8 cellular contexts compared by ENCODE assay signal in the genomic region with DNA sequence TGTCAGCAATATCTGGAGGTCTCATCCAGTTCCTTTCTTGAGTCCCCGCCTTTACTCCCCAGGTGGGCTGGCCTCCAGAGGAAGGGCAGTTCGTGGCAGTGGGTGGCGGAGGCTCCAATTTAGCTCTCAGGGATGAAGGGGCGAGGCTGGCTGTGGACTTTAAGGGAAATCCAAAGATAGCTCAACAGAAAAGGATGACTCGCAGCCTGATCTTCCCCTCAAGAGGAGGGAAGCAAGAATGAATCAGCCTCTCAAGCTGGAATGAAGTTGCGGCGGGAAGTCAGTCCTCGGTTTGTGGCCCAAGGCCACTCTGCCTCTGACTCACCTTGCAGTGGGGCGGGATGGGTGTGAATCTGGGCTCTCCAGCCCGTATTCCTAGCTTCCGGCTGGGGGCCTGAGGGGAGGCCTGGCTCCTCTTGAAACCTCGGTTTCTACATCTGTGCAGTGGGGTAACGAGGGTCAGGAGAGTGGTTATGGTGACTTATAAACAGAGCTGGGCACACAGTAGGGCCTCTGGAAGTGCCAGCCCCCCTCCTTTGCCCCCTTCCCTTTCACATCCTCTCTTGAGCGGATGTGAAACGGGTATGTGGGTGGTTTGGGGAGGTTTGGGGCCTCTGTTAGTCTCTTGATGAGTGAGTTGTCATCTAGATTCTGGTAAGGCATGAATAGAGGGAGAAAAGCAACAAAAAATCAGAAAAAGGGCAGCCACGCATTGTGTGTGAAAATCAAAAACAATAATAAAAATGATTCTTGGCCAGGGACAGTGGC. TPM values are rescaled to one million over a fixed set of nuclear protein-coding genes. Genes with fewer than 3 reads are reported as not detected.
DNase-seq lines count a peak whose midpoint lies in the region; ATAC-seq and TF ChIP-seq lines count a peak whose summit lies in the region.

No MANE protein-coding gene starts in this region.

- H3K27me3 ChIP-seq in H7 (ENCODE audit: control insufficient read depth, insufficient read depth, low read length) (no peaks in the 10 kb centered on the region), BE2C (no peaks in the 10 kb centered on the region)

- CTCF ChIA-PET in RWPE1 (lab: Yijun Ruan, JAX), result interaction anchor here (0.6 to 1.0 kb wide), 4 partner anchors 11 to 44 kb away, joined by 3 to 6 read pairs (median 5); no protein-coding TSS in a partner anchor

- no peaks in the 10 kb centered on the region for H3K4me1 ChIP-seq in BE2C

- no peaks in the 10 kb centered on the region for H3K36me3 ChIP-seq in H7 (replicated peaks; ENCODE audit: control insufficient read depth, insufficient read depth, low read length)
- no peaks in the 10 kb centered on the region for H3K36me3 ChIP-seq in BE2C

- H3K4me3 ChIP-seq in H7 (ENCODE audit: insufficient read depth, low read depth, low read length) (no peak overlapping the region), BE2C (ENCODE audit: low read depth, low read length) (no peak overlapping the region)

- peak; percentile 89 for DNase-seq in RWPE1 (ENCODE audit: low spot score)
- DNase-seq in activated naive CD4-positive, alpha-beta T cell treated with Interleukin-2 at 50 U/mL for 16 hours, result peak; percentile 89
- DNase-seq in iPS-NIHi7 (ENCODE audit: extremely low spot score), result peak; percentile 45
- DNase-seq in stimulated activated CD4-positive, alpha-beta T cell treated with anti-CD3 and anti-CD28 coated beads, TNF-alpha, amount 100 ng/mL, for 1 hour (ENCODE audit: low read depth in 3 of 3, low spot score in 1 of 3), result peak; percentile 21 to 52 (median 28)
- no peak for DNase-seq in H7
- no peak for DNase-seq in BE2C

- ATAC-seq in GM18867 (IDR thresholded peaks at IDR 0.05; ENCODE audit: unreplicated experiment) (peak; percentile 70), HG02981 (IDR thresholded peaks at IDR 0.05; ENCODE audit: unreplicated experiment) (peak; percentile 62)

- H3K27ac ChIP-seq in RWPE1, result peak overlapping the region; percentile 95

- POLR2A ChIA-PET in RWPE1 (lab: Yijun Ruan, JAX; ENCODE audit: low non-redundant PET), result interaction anchor here (0.6 to 1.2 kb wide), 3 partner anchors 11 to 50 kb away, joined by 3 to 6 read pairs (median 4); a partner anchor contains a TSS

- TF ChIP-seq CTCF in RWPE1 (conservative IDR thresholded peaks at IDR 0.05; ENCODE audit: low read depth) (no peak), BE2C (IDR thresholded peaks at IDR 0.05; ENCODE audit: low read depth, low read length) (no peak)

- no peaks in the 10 kb centered on the region for H3K9me3 ChIP-seq in BE2C

RNA-seq across cellular contexts. Expression of a gene that starts 10.5 kb away (rescaled TPM):
- total RNA-seq in H7 (2014; rRNA removed; shearing (Covaris generic)), result 23.4 and 33.6 TPM in 2 replicates
- 22.4 TPM for polyA plus RNA-seq in BE2C (2012; ENCODE audit: insufficient read depth, insufficient read length, low read depth)

RNA-seq across cellular contexts. Expression of a gene that starts 15.5 kb away (rescaled TPM):
- total RNA-seq in H7 (2014; rRNA removed; shearing (Covaris generic)), result 0.62 and 1.1 TPM in 2 replicates
- 0.66 TPM for polyA plus RNA-seq in BE2C (2012; ENCODE audit: insufficient read depth, insufficient read length, low read depth)

RNA-seq across cellular contexts. Expression of a gene that starts 37.0 kb away (rescaled TPM):
- 0.21 and 1.8 TPM in 2 replicates for total RNA-seq in H7 (2014; rRNA removed; shearing (Covaris generic))
- polyA plus RNA-seq in BE2C (2012; ENCODE audit: insufficient read depth, insufficient read length, low read depth), result 0.65 TPM

RNA-seq across cellular contexts. Expression of a gene that starts 49.4 kb away (rescaled TPM):
- not detected in 2 replicates for total RNA-seq in H7 (2014; rRNA removed; shearing (Covaris generic))
- not detected for polyA plus RNA-seq in BE2C (2012; ENCODE audit: insufficient read depth, insufficient read length, low read depth)

Comparison
In these comparisons a context has a peak if more than half of its experiments do, and no peak if none do; other contexts are left out.
1. DNase-seq: peak in RWPE1 (single experiment), activated naive CD4-positive, alpha-beta T cell treated with Interleukin-2 at 50 U/mL for 16 hours (single experiment), iPS-NIHi7 (single experiment) and stimulated activated CD4-positive, alpha-beta T cell treated with anti-CD3 and anti-CD28 coated beads, TNF-alpha, amount 100 ng/mL, for 1 hour (3 of 3); none in H7 (single experiment) and BE2C (single experiment).